In the genomic region with DNA sequence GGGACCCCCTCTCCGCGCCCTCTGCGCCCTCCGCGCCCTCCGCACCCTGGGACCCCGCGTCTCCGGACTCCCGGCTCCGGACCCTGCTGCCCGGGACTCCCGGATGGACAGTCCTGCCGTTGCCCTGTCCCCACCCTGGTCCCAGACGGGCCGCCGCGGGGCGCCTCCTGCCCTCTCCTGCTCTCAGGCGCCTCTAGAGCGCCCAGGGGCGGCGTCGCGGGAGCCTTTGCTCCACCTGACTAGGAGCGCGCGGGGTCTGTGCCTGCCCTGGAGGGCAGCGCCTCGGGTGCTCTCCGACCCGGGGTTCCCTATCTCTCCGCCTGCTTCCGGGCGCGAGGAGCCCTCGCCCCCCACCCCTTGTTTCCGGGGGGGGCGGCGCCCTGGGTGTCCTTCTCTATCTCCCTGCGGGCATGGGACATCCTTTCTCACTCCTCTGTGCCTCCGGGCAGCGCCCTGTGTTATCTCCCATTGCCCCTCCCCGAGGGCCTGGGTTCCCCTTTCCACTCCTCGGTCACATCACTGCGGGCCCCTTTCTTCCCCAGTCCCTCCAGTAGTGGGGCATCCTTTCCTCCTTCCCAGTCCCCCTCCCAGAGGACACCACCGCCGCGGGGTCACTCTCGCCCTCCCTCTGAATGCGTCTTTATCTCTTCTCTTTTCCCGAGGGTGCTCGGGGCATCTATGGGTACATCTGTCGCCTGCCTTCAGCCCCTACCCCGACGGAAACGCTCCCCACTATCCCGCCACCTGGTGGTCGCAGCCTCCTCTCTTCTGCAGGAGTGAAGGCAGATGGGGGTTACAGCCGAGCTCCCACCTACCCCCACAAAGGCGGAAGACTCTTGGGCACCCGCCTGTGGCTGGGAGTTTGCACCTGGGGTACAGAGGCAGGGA, we compare ENCODE assay signal across 8 cellular contexts. TPM values are rescaled to one million over a fixed set of nuclear protein-coding genes. Genes with fewer than 3 reads are reported as not detected.
DNase-seq lines count a peak whose midpoint lies in the region; ATAC-seq and TF ChIP-seq lines count a peak whose summit lies in the region.

No MANE protein-coding gene starts in this region.

- peak overlapping the region; percentile 81 for H3K27ac Mint-ChIP-seq in CD4-positive, alpha-beta T cell
- peak overlapping the region; percentile 92 for H3K27ac Mint-ChIP-seq in stimulated activated naive B cell treated with anti-CD40 and anti-IgM and Interleukin-4, amounts not matched to agents 10 μg/mL and 1 μg/mL and 100 μg/mL, for 72 hours

- H3K4me1 ChIP-seq in Panc1 (ENCODE audit: control insufficient read depth, insufficient read depth, low read length) = no peaks in the 10 kb centered on the region
- peaks cover 0 to 31% of the 10 kb centered on the region in 2 donors for H3K4me1 ChIP-seq in left lung
- H3K4me1 ChIP-seq in osteoblast (ENCODE audit: insufficient read depth, low read length) = no peaks in the 10 kb centered on the region

- in situ Hi-C loops in Panc1 (cut with HindIII; ENCODE audit: low pct_unique_long_range_greater_than_20kb, low sequenced_read_pairs) = no loop called here

- ATAC-seq in CD4-positive, alpha-beta T cell (ENCODE audit: poor library complexity) = peak; percentile 28
- ATAC-seq in GM21529 (IDR thresholded peaks at IDR 0.05; ENCODE audit: unreplicated experiment) (peak; percentile 27), Panc1 (0 out of 2 replicates have a peak, but pooled peaks have one; percentile 20), left lung (peak; percentile 42)
- peak; percentile 41 to 48 for ATAC-seq in stimulated activated naive B cell treated with anti-CD40 and anti-IgM and Interleukin-4, amounts not matched to agents 10 μg/mL and 1 μg/mL and 100 μg/mL, for 72 hours (replicated peaks)

- DNase-seq in CD4-positive, alpha-beta T cell = peak in 9 of 10 experiments; percentile 27 to 63 (median 45)
- DNase-seq in Panc1 (ENCODE audit: low read depth, low spot score) = no peak
- peak; percentile 60 for DNase-seq in activated naive CD4-positive, alpha-beta T cell treated with anti-CD3 and anti-CD28 coated beads, Interleukin-2, amount 50 U/mL, for 16 hours
- DNase-seq in left lung = peak; percentile 56 to 90
- peak; percentile 26 for DNase-seq in stimulated activated naive B cell treated with anti-CD40 and anti-IgM and Interleukin-4, amounts not matched to agents 10 μg/mL and 1 μg/mL and 100 μg/mL, for 72 hours
- DNase-seq in osteoblast (ENCODE audit: insufficient read length, low spot score, missing footprints) = no peak
- no peak for DNase-seq in hippocampal formation (lab: John Stamatoyannopoulos, UW)

- CTCF ChIA-PET in CD4-positive, alpha-beta T cell (lab: Charles Lee) = interaction anchor here (1.0 kb wide), 1 partner anchor 33 kb away, joined by 6 read pairs; no protein-coding TSS in a partner anchor
- CTCF ChIA-PET in Panc1 (lab: Charles Lee) = no interaction called here

- peaks cover 19% of the 10 kb centered on the region for H3K36me3 Mint-ChIP-seq in CD4-positive, alpha-beta T cell (ENCODE audit: low read depth)
- peaks cover 26% of the 10 kb centered on the region in 2 donors for H3K36me3 Mint-ChIP-seq in stimulated activated naive B cell treated with anti-CD40 and anti-IgM and Interleukin-4, amounts not matched to agents 10 μg/mL and 1 μg/mL and 100 μg/mL, for 72 hours

- POLR2A ChIA-PET in CD4-positive, alpha-beta T cell (lab: Charles Lee) = interaction anchor here (0.7 to 1.1 kb wide), 12 partner anchors 10 to 174 kb away, joined by 3 to 21 read pairs (median 4); no protein-coding TSS in a partner anchor
- POLR2A ChIA-PET in Panc1 (lab: Charles Lee) = no interaction called here

- no peak overlapping the region for H3K4me2 ChIP-seq in osteoblast (ENCODE audit: insufficient read depth, low read length)

- no peak overlapping the region for H2AFZ ChIP-seq in osteoblast (ENCODE audit: low read length)

- no peaks in the 10 kb centered on the region for H3K27me3 ChIP-seq in CD4-positive, alpha-beta T cell (ENCODE audit: control insufficient read depth, insufficient read depth, low read length)
- peaks cover 8% of the 10 kb centered on the region; the same call in 1 of the 2 replicates for H3K27me3 ChIP-seq in Panc1 (ENCODE audit: control insufficient read depth, insufficient read depth, low read length)
- peaks cover 0 to 44% of the 10 kb centered on the region in 2 donors for H3K27me3 ChIP-seq in left lung
- H3K27me3 ChIP-seq in osteoblast (ENCODE audit: insufficient read depth, low read length) = peaks cover 10% of the 10 kb centered on the region

- intact Hi-C loops in CD4-positive, alpha-beta T cell (cut with DNase I, micrococcal nuclease) = loop anchor here (1.0 to 10.0 kb wide), 6 partner anchors 12 to 698 kb away; a partner anchor contains a TSS
- intact Hi-C loops in Panc1 (cut with micrococcal nuclease; ENCODE audit: unreplicated experiment) (no loop called here), left lung (cut with DNase I) (no loop called here)

- no peaks in the 10 kb centered on the region for H3K79me2 ChIP-seq in osteoblast (ENCODE audit: insufficient read depth, low read length)

- H3K9me3 ChIP-seq in CD4-positive, alpha-beta T cell (ENCODE audit: control insufficient read depth, low read length) = no peaks in the 10 kb centered on the region
- H3K9me3 ChIP-seq in Panc1 (ENCODE audit: control insufficient read depth, insufficient read depth, low read depth, low read length) (no peaks in the 10 kb centered on the region), left lung (no peaks in the 10 kb centered on the region), osteoblast (ENCODE audit: low read depth, low read length) (no peaks in the 10 kb centered on the region)

- H3K27ac ChIP-seq in CD4-positive, alpha-beta T cell (ENCODE audit: low read depth, low read length) = peak overlapping the region; percentile 59
- H3K27ac ChIP-seq in Panc1 (ENCODE audit: low read length) = no peak overlapping the region
- peak overlapping the region in 1 of 2 donors; percentile 90 for H3K27ac ChIP-seq in left lung
- H3K27ac ChIP-seq in osteoblast (ENCODE audit: low read depth, low read length) = no peak overlapping the region

- H3K4me3 Mint-ChIP-seq in CD4-positive, alpha-beta T cell = peak overlapping the region; percentile 98
- peak overlapping the region; percentile 96 to 97 for H3K4me3 Mint-ChIP-seq in stimulated activated naive B cell treated with anti-CD40 and anti-IgM and Interleukin-4, amounts not matched to agents 10 μg/mL and 1 μg/mL and 100 μg/mL, for 72 hours

- no TSS peak for BruUV-seq in Panc1 (replicated peaks; lab: Mats Ljungman, UMichigan)

- peaks cover 70% of the 10 kb centered on the region for H3K4me1 Mint-ChIP-seq in CD4-positive, alpha-beta T cell (ENCODE audit: low read depth)
- peaks cover 45 to 56% of the 10 kb centered on the region in 2 donors for H3K4me1 Mint-ChIP-seq in stimulated activated naive B cell treated with anti-CD40 and anti-IgM and Interleukin-4, amounts not matched to agents 10 μg/mL and 1 μg/mL and 100 μg/mL, for 72 hours

- H3K4me3 ChIP-seq in Panc1 (ENCODE audit: low read depth in 2 of 2, low read length in 2 of 2) (no peak overlapping the region), left lung (peak overlapping the region; percentile 28 to 69), osteoblast (ENCODE audit: insufficient read depth, low read length) (no peak overlapping the region)

- H4K20me1 ChIP-seq in osteoblast (ENCODE audit: insufficient read depth, low read length) = no peaks in the 10 kb centered on the region

- no peaks in the 10 kb centered on the region for H3K27me3 Mint-ChIP-seq in CD4-positive, alpha-beta T cell
- no peaks in the 10 kb centered on the region for H3K27me3 Mint-ChIP-seq in stimulated activated naive B cell treated with anti-CD40 and anti-IgM and Interleukin-4, amounts not matched to agents 10 μg/mL and 1 μg/mL and 100 μg/mL, for 72 hours

- no peaks in the 10 kb centered on the region; the same call in 1 of the 2 replicates for H3K36me3 ChIP-seq in Panc1 (ENCODE audit: control insufficient read depth, insufficient read depth, low read length)
- H3K36me3 ChIP-seq in left lung = no peaks in the 10 kb centered on the region
- no peaks in the 10 kb centered on the region for H3K36me3 ChIP-seq in osteoblast (ENCODE audit: insufficient read depth, low read length)

- TF ChIP-seq CTCF in CD4-positive, alpha-beta T cell (IDR thresholded peaks at IDR 0.05) = peak; percentile 42
- TF ChIP-seq CTCF in Panc1 (IDR thresholded peaks at IDR 0.05) (no peak), left lung (IDR thresholded peaks at IDR 0.05) (peak in 1 of 2 donors; percentile 1), osteoblast (IDR thresholded peaks at IDR 0.05; ENCODE audit: extremely low read depth, low read depth, low read length) (no peak)

- no peaks in the 10 kb centered on the region for H3K9me3 Mint-ChIP-seq in CD4-positive, alpha-beta T cell
- no peaks in the 10 kb centered on the region for H3K9me3 Mint-ChIP-seq in stimulated activated naive B cell treated with anti-CD40 and anti-IgM and Interleukin-4, amounts not matched to agents 10 μg/mL and 1 μg/mL and 100 μg/mL, for 72 hours

RNA-seq across cellular contexts. Expression of a gene that starts 0.9 kb away (rescaled TPM):
- total RNA-seq in CD4-positive, alpha-beta T cell = 10 to 100 TPM; 64.7 TPM
- total RNA-seq in Panc1 (2021; ENCODE audit: unreplicated experiment) (0.41 TPM), left lung (10 to 100 TPM; 13.5 to 41.8 TPM), osteoblast (under 0.01 TPM in 2 replicates)
- polyA plus RNA-seq in Panc1 (2012; ENCODE audit: insufficient read length) = not detected

Comparison
In these comparisons a context has a peak if more than half of its experiments do, and no peak if none do; other contexts are left out.
1. DNase-seq: peak in CD4-positive, alpha-beta T cell (9 of 10), activated naive CD4-positive, alpha-beta T cell treated with anti-CD3 and anti-CD28 coated beads, Interleukin-2, amount 50 U/mL, for 16 hours (single experiment), left lung (2 of 2) and stimulated activated naive B cell treated with anti-CD40 and anti-IgM and Interleukin-4, amounts not matched to agents 10 μg/mL and 1 μg/mL and 100 μg/mL, for 72 hours (single experiment); none in Panc1 (single experiment), osteoblast (single experiment) and hippocampal formation (0 of 2).
2. H3K4me3 ChIP-seq: peak in left lung (2 of 2); none in Panc1 (0 of 2) and osteoblast (single experiment).
3. RNA of a gene that starts 0.9 kb away (total RNA-seq): 64.7 TPM in CD4-positive, alpha-beta T cell and 13.5 to 41.8 TPM in left lung; 0.41 TPM in Panc1 (single experiment) and under 0.01 TPM in osteoblast; every median in the first group is over 10 times any median in the second.
4. intact Hi-C loops: an anchor here in CD4-positive, alpha-beta T cell (1.0 to 10.0 kb wide); none called in Panc1 and left lung.
5. Peak in every context shown above with its lines, with median percentiles within 50 percentile points of each other: ATAC-seq.